In the genomic region with DNA sequence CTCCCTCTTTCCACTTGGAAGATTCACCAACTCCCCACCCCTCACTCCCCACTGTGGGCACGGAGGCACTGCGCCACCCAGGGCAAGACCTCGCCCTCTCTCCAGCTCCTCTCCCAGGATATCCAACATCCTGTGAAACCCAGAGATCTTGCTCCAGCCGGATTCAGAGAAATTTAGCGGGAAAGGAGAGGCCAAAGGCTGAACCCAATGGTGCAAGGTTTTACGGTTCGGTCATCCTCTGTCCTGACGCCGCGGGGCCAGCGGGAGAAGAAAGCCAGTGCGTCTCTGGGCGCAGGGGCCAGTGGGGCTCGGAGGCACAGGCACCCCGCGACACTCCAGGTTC, we compare ENCODE assay signal across 8 cellular contexts. TPM values are rescaled to one million over a fixed set of nuclear protein-coding genes. Genes with fewer than 3 reads are reported as not detected.
DNase-seq lines count a peak whose midpoint lies in the region; ATAC-seq and TF ChIP-seq lines count a peak whose summit lies in the region.

No MANE protein-coding gene starts in this region.

- intact Hi-C loops in activated T-helper 1 cell treated with anti-CD3 and anti-CD28 coated beads, Interleukin-12 subunit alpha, Interleukin-12 subunit beta, Interleukin-2, Interleukin-4 antibody, amounts not matched to agents 30 ng/mL and 10 ng/mL and 1 ng/mL, durations not matched to agents 14 hours and 24 hours and 36 hours (cut with micrococcal nuclease) = no loop called here
- intact Hi-C loops in stomach (cut with DNase I; ENCODE audit: low total_unique reads) = no loop called here

- H3K4me1 ChIP-seq in iPS-18a (ENCODE audit: control insufficient read depth, low read depth, low read length) (peaks cover 4% of the 10 kb centered on the region), stomach (peaks cover 15 to 60% (median 35%) of the 10 kb centered on the region in 4 donors)

- TF ChIP-seq EP300 in stomach (IDR thresholded peaks at IDR 0.05) = no peak

- peak overlapping the region; percentile 97 for H3K4me3 Mint-ChIP-seq in activated T-helper 1 cell treated with anti-CD3 and anti-CD28 coated beads, Interleukin-12 subunit alpha, Interleukin-12 subunit beta, Interleukin-2, Interleukin-4 antibody, amounts not matched to agents 30 ng/mL and 10 ng/mL and 1 ng/mL, durations not matched to agents 14 hours and 24 hours and 36 hours

- TF ChIP-seq POLR2A in stomach (IDR thresholded peaks at IDR 0.05) = no peak

- peak overlapping the region; percentile 93 for H3K27ac Mint-ChIP-seq in activated T-helper 1 cell treated with anti-CD3 and anti-CD28 coated beads, Interleukin-12 subunit alpha, Interleukin-12 subunit beta, Interleukin-2, Interleukin-4 antibody, amounts not matched to agents 30 ng/mL and 10 ng/mL and 1 ng/mL, durations not matched to agents 14 hours and 24 hours and 36 hours

- H3K9me3 Mint-ChIP-seq in activated T-helper 1 cell treated with anti-CD3 and anti-CD28 coated beads, Interleukin-12 subunit alpha, Interleukin-12 subunit beta, Interleukin-2, Interleukin-4 antibody, amounts not matched to agents 30 ng/mL and 10 ng/mL and 1 ng/mL, durations not matched to agents 14 hours and 24 hours and 36 hours = no peaks in the 10 kb centered on the region

- H3K36me3 Mint-ChIP-seq in activated T-helper 1 cell treated with anti-CD3 and anti-CD28 coated beads, Interleukin-12 subunit alpha, Interleukin-12 subunit beta, Interleukin-2, Interleukin-4 antibody, amounts not matched to agents 30 ng/mL and 10 ng/mL and 1 ng/mL, durations not matched to agents 14 hours and 24 hours and 36 hours (ENCODE audit: low read depth) = peaks cover 31% of the 10 kb centered on the region

- H3K36me3 ChIP-seq in iPS-18a (ENCODE audit: control insufficient read depth, low read depth, low read length) (no peaks in the 10 kb centered on the region), stomach (no peaks in the 10 kb centered on the region)

- ATAC-seq in GM19467 (IDR thresholded peaks at IDR 0.05; ENCODE audit: unreplicated experiment) (no peak), HG03521 (IDR thresholded peaks at IDR 0.05; ENCODE audit: unreplicated experiment) (no peak)

- H3K4me1 Mint-ChIP-seq in activated T-helper 1 cell treated with anti-CD3 and anti-CD28 coated beads, Interleukin-12 subunit alpha, Interleukin-12 subunit beta, Interleukin-2, Interleukin-4 antibody, amounts not matched to agents 30 ng/mL and 10 ng/mL and 1 ng/mL, durations not matched to agents 14 hours and 24 hours and 36 hours (ENCODE audit: low read depth) = peaks cover 52% of the 10 kb centered on the region

- WGBS in stomach, 5 donors = 4 to 12% (median 11%) methylated on average over 16 of the region's 16 CpGs

- peak overlapping the region; percentile 70 for H3K4me3 ChIP-seq in iPS-18a (ENCODE audit: low read length)
- peak overlapping the region; percentile 64 to 79 (median 71) for H3K4me3 ChIP-seq in stomach

- H3K9me3 ChIP-seq in iPS-18a (ENCODE audit: control insufficient read depth, low read depth, low read length) (no peaks in the 10 kb centered on the region), stomach (no peaks in the 10 kb centered on the region)

- peak; percentile 26 for DNase-seq in DMS79 treated with DMSO at 0.1 percent for 48 hours (lab: John Stamatoyannopoulos, UW)
- no peak for DNase-seq in DMS79 (lab: John Stamatoyannopoulos, UW)
- no peak for DNase-seq in activated T-helper 1 cell treated with anti-CD3 and anti-CD28 coated beads, Interleukin-12 subunit alpha, Interleukin-12 subunit beta, Interleukin-2, Interleukin-4 antibody, amounts not matched to agents 30 ng/mL and 10 ng/mL and 1 ng/mL, durations not matched to agents 14 hours and 24 hours and 36 hours (ENCODE audit: low spot score)
- DNase-seq in stomach = no peak
- DNase-seq in NCI-H2107 (lab: John Stamatoyannopoulos, UW) = no peak

- H3K27ac ChIP-seq in iPS-18a (ENCODE audit: low read length) (no peak overlapping the region), stomach (peak overlapping the region; percentile 86 to 95 (median 91))

- H3K27me3 ChIP-seq in iPS-18a (ENCODE audit: control insufficient read depth, insufficient read depth, low read length) (peaks cover 49% of the 10 kb centered on the region), stomach (no peaks in the 10 kb centered on the region)

- H3K9ac ChIP-seq in iPS-18a (ENCODE audit: low read length) = peak overlapping the region; percentile 41

- H3K27me3 Mint-ChIP-seq in activated T-helper 1 cell treated with anti-CD3 and anti-CD28 coated beads, Interleukin-12 subunit alpha, Interleukin-12 subunit beta, Interleukin-2, Interleukin-4 antibody, amounts not matched to agents 30 ng/mL and 10 ng/mL and 1 ng/mL, durations not matched to agents 14 hours and 24 hours and 36 hours (ENCODE audit: insufficient read depth) = no peaks in the 10 kb centered on the region

- no peak for TF ChIP-seq CTCF in stomach (IDR thresholded peaks at IDR 0.05)

RNA-seq across cellular contexts. Expression of a gene that starts 0.4 kb away (rescaled TPM):
- 547 and 550 TPM in 2 replicates for total RNA-seq in activated T-helper 1 cell treated with anti-CD3 and anti-CD28 coated beads, Interleukin-12 subunit alpha, Interleukin-12 subunit beta, Interleukin-2, Interleukin-4 antibody, amounts not matched to agents 30 ng/mL and 10 ng/mL and 1 ng/mL, durations not matched to agents 14 hours and 24 hours and 36 hours
- 100 to 1,000 TPM in 3 of 5 donors, 10 to 100 TPM in 2; 47.5 to 229 (median 176) TPM for total RNA-seq in stomach
- 100 to 1,000 TPM in 1 of 3 donors, 10 to 100 TPM in 2; 52.4 to 125 (median 65.5) TPM for polyA plus RNA-seq in stomach
